35 cellular contexts compared by ENCODE assay signal in the genomic region with DNA sequence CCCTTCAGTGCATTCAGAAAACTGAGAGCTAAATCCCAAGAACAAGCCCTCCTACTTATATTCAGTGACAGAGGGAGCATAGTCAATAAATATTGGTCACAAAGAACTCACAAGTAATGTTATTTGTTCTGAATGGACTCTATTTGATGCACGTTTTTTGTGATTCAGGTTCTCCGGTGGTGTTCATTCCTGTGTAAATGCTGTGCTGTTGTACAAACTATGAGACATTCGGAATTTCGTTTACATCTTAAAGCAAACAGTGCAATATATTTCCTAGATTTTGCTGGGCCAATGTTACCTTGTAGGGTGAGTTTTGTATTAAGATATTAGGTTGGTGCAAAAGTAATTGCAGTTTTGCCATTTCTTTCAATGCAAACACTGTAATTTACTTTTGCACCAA.
"Had no signal": no experiment of that assay in that cellular context is flagged by ENCODE, and none has a peak within 500 bp of the region (broad histone marks: within the 10 kb centered on the region; RNA-seq: fewer than 3 reads in every experiment).

No MANE protein-coding gene starts in this region.

- H3K27me3 ChIP-seq: adrenal gland, body of pancreas, brain microvascular endothelial cell, breast epithelium had no signal

- H3K4me1 ChIP-seq: adrenal gland, body of pancreas, breast epithelium had no signal

- H3K4me1 Mint-ChIP-seq: activated B cell treated with CpG ODN at 0.5 μM for 24 hours; activated naive CD8-positive, alpha-beta T cell treated with anti-CD3 and anti-CD28 coated beads for 36 hours; activated T-helper 17 cell treated with anti-CD3 and anti-CD28 coated beads, Interleukin-2, amount 50 U/mL, for 72 hours had no signal

- H3K27ac ChIP-seq: adrenal gland, body of pancreas, brain microvascular endothelial cell, breast epithelium, VCaP had no signal

- H3K4me3 Mint-ChIP-seq: activated B cell treated with CpG ODN at 0.5 μM for 24 hours; activated CD4-positive, alpha-beta memory T cell treated with anti-CD3 and anti-CD28 coated beads for 36 hours; activated CD4-positive, alpha-beta T cell treated with anti-CD3 and anti-CD28 coated beads, Interleukin-2, amount 10 ng/mL, durations not matched to agents 24 days and 14 days; activated CD8-positive, alpha-beta T cell treated with anti-CD3 and anti-CD28 coated beads for 36 hours; activated naive CD4-positive, alpha-beta T cell treated with anti-CD3 and anti-CD28 coated beads for 36 hours; activated naive CD8-positive, alpha-beta T cell treated with anti-CD3 and anti-CD28 coated beads for 36 hours; activated T-cell treated with anti-CD3 and anti-CD28 coated beads, Interleukin-2, amount 50 U/mL, for 4 hours; activated T-cell treated with anti-CD3 and anti-CD28 coated beads, Interleukin-2, amount 50 U/mL, for 72 hours; activated T-helper 1 cell treated with anti-CD3 and anti-CD28 coated beads, Interleukin-12 subunit alpha, Interleukin-12 subunit beta, Interleukin-2, Interleukin-4 antibody, amounts not matched to agents 30 ng/mL and 10 ng/mL and 1 ng/mL, durations not matched to agents 14 hours and 24 hours and 36 hours; activated T-helper 17 cell treated with anti-CD3 and anti-CD28 coated beads, Interleukin-2, amount 50 U/mL, for 72 hours; T-helper 1 cell treated with Interleukin-12 subunit alpha and Interleukin-12 subunit beta and Interleukin-4 antibody, amounts not matched to agents 30 μg/mL and 1 μg/mL, for 36 hours; T-helper 2 cell treated with Interferon-gamma antibody and Interleukin-4, amounts not matched to agents 5 μg/mL and 100 μg/mL, for 36 hours had no signal

- H3K36me3 Mint-ChIP-seq: activated naive CD8-positive, alpha-beta T cell treated with anti-CD3 and anti-CD28 coated beads for 36 hours had no signal

- H3K27me3 Mint-ChIP-seq: activated B cell treated with CpG ODN at 0.5 μM for 24 hours; activated CD4-positive, alpha-beta memory T cell treated with anti-CD3 and anti-CD28 coated beads for 36 hours; activated CD4-positive, alpha-beta T cell treated with anti-CD3 and anti-CD28 coated beads, Interleukin-2, amount 10 ng/mL, durations not matched to agents 24 days and 14 days; activated CD8-positive, alpha-beta T cell treated with anti-CD3 and anti-CD28 coated beads for 36 hours; activated naive CD8-positive, alpha-beta T cell treated with anti-CD3 and anti-CD28 coated beads for 36 hours; activated T-helper 17 cell treated with anti-CD3 and anti-CD28 coated beads, Interleukin-2, amount 50 U/mL, for 72 hours had no signal

- ATAC-seq: activated CD8-positive, alpha-beta T cell treated with anti-CD3 and anti-CD28 coated beads for 36 hours; activated naive CD4-positive, alpha-beta T cell treated with anti-CD3 and anti-CD28 coated beads, Interleukin-2, amount 50 U/mL, for 72 hours; activated T-cell treated with anti-CD3 and anti-CD28 coated beads, Interleukin-2, amount 50 U/mL, for 4 hours; activated T-cell treated with anti-CD3 and anti-CD28 coated beads, Interleukin-2, amount 50 U/mL, for 72 hours; activated T-helper 17 cell treated with anti-CD3 and anti-CD28 coated beads, Interleukin-2, amount 50 U/mL, for 72 hours; body of pancreas had no signal

- H3K4me3 ChIP-seq: adrenal gland, body of pancreas, breast epithelium had no signal

- H3K9me3 ChIP-seq: adrenal gland, body of pancreas had no signal

- H3K27ac Mint-ChIP-seq: activated B cell treated with CpG ODN at 0.5 μM for 24 hours; activated CD4-positive, alpha-beta memory T cell treated with anti-CD3 and anti-CD28 coated beads for 36 hours; activated CD4-positive, alpha-beta T cell treated with anti-CD3 and anti-CD28 coated beads, Interleukin-2, amount 10 ng/mL, durations not matched to agents 24 days and 14 days; activated CD8-positive, alpha-beta T cell treated with anti-CD3 and anti-CD28 coated beads for 36 hours; activated naive CD4-positive, alpha-beta T cell treated with anti-CD3 and anti-CD28 coated beads for 36 hours; activated naive CD4-positive, alpha-beta T cell treated with anti-CD3 and anti-CD28 coated beads, Interleukin-2, amount 50 U/mL, for 72 hours; activated naive CD8-positive, alpha-beta T cell treated with anti-CD3 and anti-CD28 coated beads for 36 hours; activated T-cell treated with anti-CD3 and anti-CD28 coated beads, Interleukin-2, amount 50 U/mL, for 72 hours; activated T-helper 1 cell treated with anti-CD3 and anti-CD28 coated beads, Interleukin-12 subunit alpha, Interleukin-12 subunit beta, Interleukin-2, Interleukin-4 antibody, amounts not matched to agents 30 ng/mL and 10 ng/mL and 1 ng/mL, durations not matched to agents 14 hours and 24 hours and 36 hours; activated T-helper 17 cell treated with anti-CD3 and anti-CD28 coated beads, Interleukin-2, amount 50 U/mL, for 72 hours; T-helper 1 cell treated with Interleukin-12 subunit alpha and Interleukin-12 subunit beta and Interleukin-4 antibody, amounts not matched to agents 30 μg/mL and 1 μg/mL, for 36 hours; T-helper 2 cell treated with Interferon-gamma antibody and Interleukin-4, amounts not matched to agents 5 μg/mL and 100 μg/mL, for 36 hours had no signal

- H3K36me3 ChIP-seq: adrenal gland, brain microvascular endothelial cell, breast epithelium had no signal

- DNase-seq: activated B cell treated with CpG ODN at 0.5 μM for 24 hours; activated CD4-positive, alpha-beta memory T cell treated with anti-CD3 and anti-CD28 coated beads for 36 hours; activated CD4-positive, alpha-beta T cell treated with anti-CD3 and anti-CD28 coated beads for 4 hours; activated CD4-positive, alpha-beta T cell treated with anti-CD3 and anti-CD28 coated beads, Interleukin-2, amount 10 ng/mL, durations not matched to agents 24 days and 14 days; activated CD4-positive, alpha-beta T cell treated with anti-CD3 and anti-CD28 coated beads, Interleukin-2, amount 50 U/mL, for 1 hour; activated CD4-positive, alpha-beta T cell treated with anti-CD3 and anti-CD28 coated beads, Interleukin-2, amount 50 U/mL, for 4 hours; activated CD4-positive, CD25-positive, alpha-beta regulatory T cell treated with anti-CD3 and anti-CD28 coated beads, Interleukin-2, amount 50 U/mL, for 72 hours; activated CD8-positive, alpha-beta memory T cell treated with anti-CD3 and anti-CD28 coated beads, Interleukin-2, amount 50 U/mL, for 4 hours; activated CD8-positive, alpha-beta T cell treated with anti-CD3 and anti-CD28 coated beads for 36 hours; activated effector memory CD4-positive, alpha-beta T cell treated with anti-CD3 and anti-CD28 coated beads, Interleukin-2, amount 50 U/mL, for 16 hours; activated gamma-delta T cell treated with Interleukin-2 at 50 U/mL for 16 hours; activated naive CD4-positive, alpha-beta T cell; activated naive CD4-positive, alpha-beta T cell treated with anti-CD3 and anti-CD28 coated beads for 36 hours; activated naive CD4-positive, alpha-beta T cell treated with anti-CD3 and anti-CD28 coated beads, Interleukin-2, amount 50 U/mL, for 16 hours; activated naive CD8-positive, alpha-beta T cell treated with anti-CD3 and anti-CD28 coated beads for 36 hours; activated T-cell treated with anti-CD3 and anti-CD28 coated beads for 4 hours; activated T-cell treated with anti-CD3 and anti-CD28 coated beads, Interleukin-2, amount 50 U/mL, for 1 hour; activated T-cell treated with anti-CD3 and anti-CD28 coated beads, Interleukin-2, amount 50 U/mL, for 4 hours; activated T-cell treated with anti-CD3 and anti-CD28 coated beads, Interleukin-2, amount 50 U/mL, for 72 hours; adrenal gland; amniotic stem cell; aorta; body of pancreas; brain microvascular endothelial cell; central memory CD4-positive, alpha-beta T cell; T-helper 1 cell; T-helper 2 cell; T-helper 9 cell had no signal
